2 cellular contexts compared by ENCODE assay signal in genomic region chr11:79018371-79018849, GRCh38.
TF ChIP-seq lines count a peak whose summit lies in the region.

No MANE protein-coding gene starts in this region.

TF ChIP-seq in SK-N-SH, 30 proteins besides CTCF, POLR2A, EP300 and RAD21 (continued from another document):
- TF ChIP-seq RCOR1 (IDR thresholded peaks at IDR 0.05; ENCODE audit: low read length) (peak; percentile 88; the same call in 1 of the 2 replicates), FOXM1 (IDR thresholded peaks at IDR 0.05; ENCODE audit: low read depth) (peak; percentile 97), NRF1 (IDR thresholded peaks at IDR 0.05; ENCODE audit: low read depth, low read length) (no peak), SMC3 (IDR thresholded peaks at IDR 0.05; ENCODE audit: low read depth, low read length) (peak; percentile 22; the same call in 1 of the 2 replicates), USF1 (IDR thresholded peaks at IDR 0.05; ENCODE audit: borderline replicate concordance, low read depth) (0 out of 2 replicates have a peak, but pooled peaks have one; percentile 25), MXI1 (IDR thresholded peaks at IDR 0.05; ENCODE audit: low read depth, low read length) (peak; percentile 71), FOXJ3 (CRISPR knock-in tag; IDR thresholded peaks at IDR 0.05) (peak; percentile 99), POLR2AphosphoS5 (IDR thresholded peaks at IDR 0.05; ENCODE audit: low read depth, low read length) (peak; percentile 97), MEF2A (IDR thresholded peaks at IDR 0.05; ENCODE audit: borderline replicate concordance, low read depth) (peak; percentile 78; the same call in 1 of the 2 replicates), GABPA (IDR thresholded peaks at IDR 0.05; ENCODE audit: low read depth) (no peak), FOSL2 (IDR thresholded peaks at IDR 0.05; ENCODE audit: borderline replicate concordance, low read depth) (peak; percentile 81), TEAD4 (IDR thresholded peaks at IDR 0.05; ENCODE audit: borderline replicate concordance, insufficient read depth) (peak; percentile 99), TAF1 (IDR thresholded peaks at IDR 0.05; ENCODE audit: borderline replicate concordance, low read depth, low read length) (peak; percentile 42; the same call in 1 of the 2 replicates), USF2 (IDR thresholded peaks at IDR 0.05; ENCODE audit: borderline replicate concordance, low read depth, low read length) (no peak), GATA2 (CRISPR knock-in tag; IDR thresholded peaks at IDR 0.05) (peak; percentile 99), EZH2phosphoT487 (IDR thresholded peaks at IDR 0.05; ENCODE audit: borderline replicate concordance, low read depth) (no peak), CHD2 (IDR thresholded peaks at IDR 0.05; ENCODE audit: low read length, partially characterized antibody) (peak; percentile 74), TCF12 (IDR thresholded peaks at IDR 0.05) (peak; percentile 100), YY1 (IDR thresholded peaks at IDR 0.05; ENCODE audit: low read depth) (0 out of 2 replicates have a peak, but pooled peaks have one; percentile 34), NFIC (IDR thresholded peaks at IDR 0.05; ENCODE audit: borderline replicate concordance) (peak; percentile 92), ELF1 (IDR thresholded peaks at IDR 0.05) (no peak)
- TF ChIP-seq, protein P1, sequence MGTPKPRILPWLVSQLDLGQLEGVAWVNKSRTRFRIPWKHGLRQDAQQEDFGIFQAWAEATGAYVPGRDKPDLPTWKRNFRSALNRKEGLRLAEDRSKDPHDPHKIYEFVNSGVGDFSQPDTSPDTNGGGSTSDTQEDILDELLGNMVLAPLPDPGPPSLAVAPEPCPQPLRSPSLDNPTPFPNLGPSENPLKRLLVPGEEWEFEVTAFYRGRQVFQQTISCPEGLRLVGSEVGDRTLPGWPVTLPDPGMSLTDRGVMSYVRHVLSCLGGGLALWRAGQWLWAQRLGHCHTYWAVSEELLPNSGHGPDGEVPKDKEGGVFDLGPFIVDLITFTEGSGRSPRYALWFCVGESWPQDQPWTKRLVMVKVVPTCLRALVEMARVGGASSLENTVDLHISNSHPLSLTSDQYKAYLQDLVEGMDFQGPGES (IDR thresholded peaks at IDR 0.05; ENCODE audit: low read depth, low read length), result no peak
- TF ChIP-seq, protein P2, sequence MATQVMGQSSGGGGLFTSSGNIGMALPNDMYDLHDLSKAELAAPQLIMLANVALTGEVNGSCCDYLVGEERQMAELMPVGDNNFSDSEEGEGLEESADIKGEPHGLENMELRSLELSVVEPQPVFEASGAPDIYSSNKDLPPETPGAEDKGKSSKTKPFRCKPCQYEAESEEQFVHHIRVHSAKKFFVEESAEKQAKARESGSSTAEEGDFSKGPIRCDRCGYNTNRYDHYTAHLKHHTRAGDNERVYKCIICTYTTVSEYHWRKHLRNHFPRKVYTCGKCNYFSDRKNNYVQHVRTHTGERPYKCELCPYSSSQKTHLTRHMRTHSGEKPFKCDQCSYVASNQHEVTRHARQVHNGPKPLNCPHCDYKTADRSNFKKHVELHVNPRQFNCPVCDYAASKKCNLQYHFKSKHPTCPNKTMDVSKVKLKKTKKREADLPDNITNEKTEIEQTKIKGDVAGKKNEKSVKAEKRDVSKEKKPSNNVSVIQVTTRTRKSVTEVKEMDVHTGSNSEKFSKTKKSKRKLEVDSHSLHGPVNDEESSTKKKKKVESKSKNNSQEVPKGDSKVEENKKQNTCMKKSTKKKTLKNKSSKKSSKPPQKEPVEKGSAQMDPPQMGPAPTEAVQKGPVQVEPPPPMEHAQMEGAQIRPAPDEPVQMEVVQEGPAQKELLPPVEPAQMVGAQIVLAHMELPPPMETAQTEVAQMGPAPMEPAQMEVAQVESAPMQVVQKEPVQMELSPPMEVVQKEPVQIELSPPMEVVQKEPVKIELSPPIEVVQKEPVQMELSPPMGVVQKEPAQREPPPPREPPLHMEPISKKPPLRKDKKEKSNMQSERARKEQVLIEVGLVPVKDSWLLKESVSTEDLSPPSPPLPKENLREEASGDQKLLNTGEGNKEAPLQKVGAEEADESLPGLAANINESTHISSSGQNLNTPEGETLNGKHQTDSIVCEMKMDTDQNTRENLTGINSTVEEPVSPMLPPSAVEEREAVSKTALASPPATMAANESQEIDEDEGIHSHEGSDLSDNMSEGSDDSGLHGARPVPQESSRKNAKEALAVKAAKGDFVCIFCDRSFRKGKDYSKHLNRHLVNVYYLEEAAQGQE (IDR thresholded peaks at IDR 0.05; ENCODE audit: low read depth, low read length), result peak; percentile 77
- TF ChIP-seq, protein P3, sequence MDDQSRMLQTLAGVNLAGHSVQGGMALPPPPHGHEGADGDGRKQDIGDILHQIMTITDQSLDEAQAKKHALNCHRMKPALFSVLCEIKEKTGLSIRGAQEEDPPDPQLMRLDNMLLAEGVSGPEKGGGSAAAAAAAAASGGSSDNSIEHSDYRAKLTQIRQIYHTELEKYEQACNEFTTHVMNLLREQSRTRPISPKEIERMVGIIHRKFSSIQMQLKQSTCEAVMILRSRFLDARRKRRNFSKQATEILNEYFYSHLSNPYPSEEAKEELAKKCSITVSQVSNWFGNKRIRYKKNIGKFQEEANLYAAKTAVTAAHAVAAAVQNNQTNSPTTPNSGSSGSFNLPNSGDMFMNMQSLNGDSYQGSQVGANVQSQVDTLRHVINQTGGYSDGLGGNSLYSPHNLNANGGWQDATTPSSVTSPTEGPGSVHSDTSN (IDR thresholded peaks at IDR 0.05), result peak; percentile 93
TF ChIP-seq in SK-N-SH: peak in this region for 23.

TF ChIP-seq in WTC11, 78 proteins besides CTCF, POLR2A, EP300 and RAD21 (continued from another document):
- TF ChIP-seq, protein P4, sequence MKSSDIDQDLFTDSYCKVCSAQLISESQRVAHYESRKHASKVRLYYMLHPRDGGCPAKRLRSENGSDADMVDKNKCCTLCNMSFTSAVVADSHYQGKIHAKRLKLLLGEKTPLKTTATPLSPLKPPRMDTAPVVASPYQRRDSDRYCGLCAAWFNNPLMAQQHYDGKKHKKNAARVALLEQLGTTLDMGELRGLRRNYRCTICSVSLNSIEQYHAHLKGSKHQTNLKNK (CRISPR knock-in tag; IDR thresholded peaks at IDR 0.05), result no peak
- TF ChIP-seq E2F5 (CRISPR knock-in tag; IDR thresholded peaks at IDR 0.05) (no peak), FOXK1 (CRISPR knock-in tag; IDR thresholded peaks at IDR 0.05) (no peak), JAZF1 (CRISPR knock-in tag; IDR thresholded peaks at IDR 0.05) (no peak), ZNF138 (CRISPR knock-in tag; conservative IDR thresholded peaks at IDR 0.05) (no peak), CREB1 (CRISPR knock-in tag; IDR thresholded peaks at IDR 0.05) (no peak), TEAD1 (CRISPR knock-in tag; IDR thresholded peaks at IDR 0.05) (no peak), KAT7 (CRISPR knock-in tag; IDR thresholded peaks at IDR 0.05; ENCODE audit: borderline replicate concordance) (no peak)
- TF ChIP-seq, protein P5, sequence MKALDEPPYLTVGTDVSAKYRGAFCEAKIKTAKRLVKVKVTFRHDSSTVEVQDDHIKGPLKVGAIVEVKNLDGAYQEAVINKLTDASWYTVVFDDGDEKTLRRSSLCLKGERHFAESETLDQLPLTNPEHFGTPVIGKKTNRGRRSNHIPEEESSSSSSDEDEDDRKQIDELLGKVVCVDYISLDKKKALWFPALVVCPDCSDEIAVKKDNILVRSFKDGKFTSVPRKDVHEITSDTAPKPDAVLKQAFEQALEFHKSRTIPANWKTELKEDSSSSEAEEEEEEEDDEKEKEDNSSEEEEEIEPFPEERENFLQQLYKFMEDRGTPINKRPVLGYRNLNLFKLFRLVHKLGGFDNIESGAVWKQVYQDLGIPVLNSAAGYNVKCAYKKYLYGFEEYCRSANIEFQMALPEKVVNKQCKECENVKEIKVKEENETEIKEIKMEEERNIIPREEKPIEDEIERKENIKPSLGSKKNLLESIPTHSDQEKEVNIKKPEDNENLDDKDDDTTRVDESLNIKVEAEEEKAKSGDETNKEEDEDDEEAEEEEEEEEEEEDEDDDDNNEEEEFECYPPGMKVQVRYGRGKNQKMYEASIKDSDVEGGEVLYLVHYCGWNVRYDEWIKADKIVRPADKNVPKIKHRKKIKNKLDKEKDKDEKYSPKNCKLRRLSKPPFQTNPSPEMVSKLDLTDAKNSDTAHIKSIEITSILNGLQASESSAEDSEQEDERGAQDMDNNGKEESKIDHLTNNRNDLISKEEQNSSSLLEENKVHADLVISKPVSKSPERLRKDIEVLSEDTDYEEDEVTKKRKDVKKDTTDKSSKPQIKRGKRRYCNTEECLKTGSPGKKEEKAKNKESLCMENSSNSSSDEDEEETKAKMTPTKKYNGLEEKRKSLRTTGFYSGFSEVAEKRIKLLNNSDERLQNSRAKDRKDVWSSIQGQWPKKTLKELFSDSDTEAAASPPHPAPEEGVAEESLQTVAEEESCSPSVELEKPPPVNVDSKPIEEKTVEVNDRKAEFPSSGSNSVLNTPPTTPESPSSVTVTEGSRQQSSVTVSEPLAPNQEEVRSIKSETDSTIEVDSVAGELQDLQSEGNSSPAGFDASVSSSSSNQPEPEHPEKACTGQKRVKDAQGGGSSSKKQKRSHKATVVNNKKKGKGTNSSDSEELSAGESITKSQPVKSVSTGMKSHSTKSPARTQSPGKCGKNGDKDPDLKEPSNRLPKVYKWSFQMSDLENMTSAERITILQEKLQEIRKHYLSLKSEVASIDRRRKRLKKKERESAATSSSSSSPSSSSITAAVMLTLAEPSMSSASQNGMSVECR (CRISPR knock-in tag; IDR thresholded peaks at IDR 0.05; ENCODE audit: borderline replicate concordance), result no peak
